8 cellular contexts compared by ENCODE assay signal in genomic region chr2:12716250-12717190, GRCh38. TPM values are rescaled to one million over a fixed set of nuclear protein-coding genes. Genes with fewer than 3 reads are reported as not detected.
A peak's percentile ranks its signal among the peaks of the same experiment; 100 is the strongest.
DNase-seq lines count a peak whose midpoint lies in the region; ATAC-seq and TF ChIP-seq lines count a peak whose summit lies in the region.

Gene TRIB2 (plus strand): TSS chr2:12716936. CDS start chr2:12718308, 1,372 bp downstream.

- H3K36me3 Mint-ChIP-seq in activated T-cell treated with anti-CD3 and anti-CD28 coated beads, Interleukin-2, amount 50 U/mL, for 4 hours (ENCODE audit: insufficient read depth) = no peaks in the 10 kb centered on the region

- peak within 1 kb of the TSS; percentile 85; the same call in 1 of the 2 replicates for H2BK20ac ChIP-seq in IMR-90 (ENCODE audit: low read depth, low read length)

- BruUV-seq in IMR-90 (replicated peaks; lab: Mats Ljungman, UMichigan) (no TSS peak), Panc1 (replicated peaks; lab: Mats Ljungman, UMichigan) (no TSS peak)

- TF ChIP-seq POLR2A in IMR-90 (IDR thresholded peaks at IDR 0.05; ENCODE audit: low read depth, low read length) = peak; percentile 15; the same call in 1 of the 2 replicates

- H3K27ac ChIP-seq in IMR-90 (ENCODE audit: insufficient read depth, low read length) = peak within 1 kb of the TSS; percentile 98
- H3K27ac ChIP-seq in Panc1 (ENCODE audit: low read length) = peak within 1 kb of the TSS; percentile 96
- peak within 1 kb of the TSS; percentile 94 to 97 for H3K27ac ChIP-seq in esophagus (ENCODE audit: low read depth in 2 of 2, low read length in 1 of 2)

- H3K79me1 ChIP-seq in IMR-90 (ENCODE audit: low read depth in 1 of 2, low read length in 2 of 2) = peaks cover 0 to 42% of the 10 kb centered on the region in 2 experiments; a peak in 2 of 4 replicates

- DNase-seq in CMK (ENCODE audit: low read depth) (peak; percentile 85), IMR-90 (peak; percentile 84), Panc1 (ENCODE audit: low read depth, low spot score) (no peak)
- peak; percentile 88 for DNase-seq in activated T-cell treated with anti-CD3 and anti-CD28 coated beads, Interleukin-2, amount 50 U/mL, for 4 hours
- peak; percentile 83 for DNase-seq in stimulated activated CD8-positive, alpha-beta memory T cell treated with anti-CD3 and anti-CD28 coated beads, Interleukin-4, amount 100 ng/mL, for 48 hours

- H3K14ac ChIP-seq in IMR-90 (replicated peaks; ENCODE audit: low read depth, low read length) = peak within 1 kb of the TSS; percentile 99

- H3K4me1 Mint-ChIP-seq in activated T-cell treated with anti-CD3 and anti-CD28 coated beads, Interleukin-2, amount 50 U/mL, for 4 hours (ENCODE audit: low read depth) = peaks cover 54% of the 10 kb centered on the region

- dilution Hi-C loops in IMR-90 (cut with HindIII; ENCODE audit: low sequenced_read_pairs, unreplicated experiment) = no loop called here

- H2BK120ac ChIP-seq in IMR-90 (ENCODE audit: low read depth, low read length) = peak within 1 kb of the TSS; percentile 87

- CTCF ChIA-PET in IMR-90 (lab: Yijun Ruan, JAX) = interaction anchor here (0.6 to 2.7 kb wide), 18 partner anchors 9 to 665 kb away, joined by 3 to 12 read pairs (median 3); no protein-coding TSS in a partner anchor
- CTCF ChIA-PET in Panc1 (lab: Charles Lee) = interaction anchor here (0.6 to 3.0 kb wide), 7 partner anchors 14 to 886 kb away, joined by 3 to 14 read pairs (median 5); no protein-coding TSS in a partner anchor

- peak within 1 kb of the TSS; percentile 96 for H3K18ac ChIP-seq in IMR-90 (ENCODE audit: low read depth, low read length)

- TF ChIP-seq CTCF in IMR-90 (conservative IDR thresholded peaks at IDR 0.05; ENCODE audit: low read depth, low read length) (peak; percentile 24; the same call in 1 of the 2 replicates), Panc1 (IDR thresholded peaks at IDR 0.05) (peak; percentile 67)

- H3K9ac ChIP-seq in IMR-90 (ENCODE audit: low read depth, low read length) (peak within 1 kb of the TSS; percentile 98), mucosa of stomach (ENCODE audit: low read length) (peak within 1 kb of the TSS; percentile 94)

- H3K4me2 ChIP-seq in IMR-90 (ENCODE audit: low read depth, low read length) = peak within 1 kb of the TSS; percentile 95

- H3K4me3 Mint-ChIP-seq in activated T-cell treated with anti-CD3 and anti-CD28 coated beads, Interleukin-2, amount 50 U/mL, for 4 hours = peak within 1 kb of the TSS; percentile 92

- H3K27me3 Mint-ChIP-seq in activated T-cell treated with anti-CD3 and anti-CD28 coated beads, Interleukin-2, amount 50 U/mL, for 4 hours (ENCODE audit: low read depth) = no peaks in the 10 kb centered on the region

- peaks cover 14% of the 10 kb centered on the region; the same call in 1 of the 2 replicates for H4K20me1 ChIP-seq in IMR-90 (ENCODE audit: insufficient read depth, low read length)

- WGBS in IMR-90 (ENCODE audit: extremely low coverage in 2 of 2, insufficient read length in 1 of 2), 2 experiments = 2% methylated on average over 23 of the region's 90 CpGs; no CpG with 5 or more reads in 1 of the 2 experiments
- WGBS in esophagus, 2 donors = 0% methylated on average over 69 to 90 of the region's 90 CpGs

- ATAC-seq in GM21423 (IDR thresholded peaks at IDR 0.05; ENCODE audit: unreplicated experiment) = peak; percentile 70
- ATAC-seq in IMR-90 (ENCODE audit: low read depth) = peak; percentile 78
- ATAC-seq in Panc1 = peak; percentile 81
- ATAC-seq in activated T-cell treated with anti-CD3 and anti-CD28 coated beads, Interleukin-2, amount 50 U/mL, for 4 hours = peak; percentile 79

- TF ChIP-seq RAD21 in IMR-90 (IDR thresholded peaks at IDR 0.05; ENCODE audit: low read length) = peak; percentile 39

- H3K27me3 ChIP-seq in IMR-90 (ENCODE audit: control insufficient read depth, insufficient read depth, low read length) (no peaks in the 10 kb centered on the region), Panc1 (ENCODE audit: control insufficient read depth, insufficient read depth, low read length) (no peaks in the 10 kb centered on the region), esophagus (ENCODE audit: control insufficient read depth in 1 of 2, insufficient read depth in 2 of 2, low read length in 2 of 2) (no peaks in the 10 kb centered on the region), mucosa of stomach (ENCODE audit: control insufficient read depth, insufficient read depth, low read length) (no peaks in the 10 kb centered on the region)

- H3K4me3 ChIP-seq in IMR-90 (ENCODE audit: insufficient read depth, low read depth, low read length) = peak within 1 kb of the TSS; percentile 92
- peak within 1 kb of the TSS; percentile 70 to 92 for H3K4me3 ChIP-seq in Panc1 (ENCODE audit: low read depth in 2 of 2, low read length in 2 of 2)
- H3K4me3 ChIP-seq in esophagus (ENCODE audit: low read depth in 1 of 2, low read length in 2 of 2) = peak within 1 kb of the TSS; percentile 72 to 79
- peak within 1 kb of the TSS; percentile 96 for H3K4me3 ChIP-seq in mucosa of stomach (ENCODE audit: low read length)

- H2BK5ac ChIP-seq in IMR-90 (ENCODE audit: low read depth, low read length, poor library complexity, severe bottlenecking) = peak within 1 kb of the TSS; percentile 90

- H3K9me3 ChIP-seq in IMR-90 (ENCODE audit: control insufficient read depth, insufficient read depth, low read length) (no peaks in the 10 kb centered on the region), Panc1 (ENCODE audit: control insufficient read depth, insufficient read depth, low read depth, low read length) (no peaks in the 10 kb centered on the region), esophagus (ENCODE audit: control insufficient read depth in 2 of 2, insufficient read depth in 1 of 2, low read depth in 1 of 2, low read length in 1 of 2) (no peaks in the 10 kb centered on the region), mucosa of stomach (ENCODE audit: control insufficient read depth, low read length) (no peaks in the 10 kb centered on the region)

- peak within 1 kb of the TSS; percentile 92 for H2AFZ ChIP-seq in IMR-90 (replicated peaks; ENCODE audit: low read length, poor library complexity)

- peak within 1 kb of the TSS; percentile 99 for H3K23ac ChIP-seq in IMR-90 (ENCODE audit: low read depth, low read length)

- peak within 1 kb of the TSS; percentile 65 for H2AK5ac ChIP-seq in IMR-90 (ENCODE audit: low read depth, low read length)

- peaks cover 5% of the 10 kb centered on the region; the same call in 1 of the 2 replicates for H3K9me1 ChIP-seq in IMR-90 (ENCODE audit: insufficient read depth, low read length)

- H3K4me1 ChIP-seq in IMR-90 (ENCODE audit: control insufficient read depth, insufficient read depth, low read length) (peaks cover 14% of the 10 kb centered on the region), Panc1 (ENCODE audit: control insufficient read depth, insufficient read depth, low read length) (peaks cover 39% of the 10 kb centered on the region), esophagus (ENCODE audit: control insufficient read depth in 2 of 2, insufficient read depth in 2 of 2, low read length in 1 of 2) (peaks cover 2 to 3% of the 10 kb centered on the region in 2 donors), mucosa of stomach (ENCODE audit: control insufficient read depth, insufficient read depth, low read length) (peaks cover 26% of the 10 kb centered on the region)

- H3K9me3 Mint-ChIP-seq in activated T-cell treated with anti-CD3 and anti-CD28 coated beads, Interleukin-2, amount 50 U/mL, for 4 hours = no peaks in the 10 kb centered on the region

- in situ Hi-C loops in IMR-90 (cut with MboI; ENCODE audit: low sequenced_read_pairs) = loop anchor here (5.0 to 10.0 kb wide), 6 partner anchors 291 to 884 kb away; no protein-coding TSS in a partner anchor
- in situ Hi-C loops in Panc1 (cut with HindIII; ENCODE audit: low pct_unique_long_range_greater_than_20kb, low sequenced_read_pairs) = no loop called here

- peak within 1 kb of the TSS; percentile 85 for H4K5ac ChIP-seq in IMR-90 (ENCODE audit: low read depth, low read length)

- peak within 1 kb of the TSS; percentile 87 for H2AK9ac ChIP-seq in IMR-90 (replicated peaks; ENCODE audit: low read depth, low read length, poor library complexity)

- H2BK15ac ChIP-seq in IMR-90 (ENCODE audit: low read depth, low read length) = peak within 1 kb of the TSS; percentile 59; the same call in 2 of the 3 replicates

- peak within 1 kb of the TSS; percentile 98 for H3K4ac ChIP-seq in IMR-90 (ENCODE audit: low read depth, low read length)

- H4K8ac ChIP-seq in IMR-90 (ENCODE audit: low read depth in 2 of 2, low read length in 2 of 2) = peak within 1 kb of the TSS; percentile 88 to 96

- peak within 1 kb of the TSS; percentile 91 for H3K56ac ChIP-seq in IMR-90 (ENCODE audit: extremely low read depth, insufficient read depth, low read length)

- peak within 1 kb of the TSS; percentile 93 for H4K91ac ChIP-seq in IMR-90 (ENCODE audit: insufficient read depth, low read depth, low read length)

- POLR2A ChIA-PET in IMR-90 (lab: Charles Lee; ENCODE audit: unreplicated experiment) = interaction anchor here (0.6 to 0.7 kb wide), 5 partner anchors 12 to 819 kb away, joined by 3 to 5 read pairs (median 3); no protein-coding TSS in a partner anchor
- POLR2A ChIA-PET in Panc1 (lab: Charles Lee) = interaction anchor here (0.7 kb wide), 1 partner anchor 709 kb away, joined by 4 read pairs; no protein-coding TSS in a partner anchor

- intact Hi-C loops in IMR-90 (cut with micrococcal nuclease) (loop anchor here (1.0 to 5.0 kb wide), 14 partner anchors 159 to 886 kb away; no protein-coding TSS in a partner anchor), Panc1 (cut with micrococcal nuclease; ENCODE audit: unreplicated experiment) (loop anchor here (1.0 to 10.0 kb wide), 6 partner anchors 182 to 886 kb away; no protein-coding TSS in a partner anchor)

- H3K36me3 ChIP-seq in IMR-90 (ENCODE audit: control insufficient read depth, insufficient read depth, low read length) = no peaks in the 10 kb centered on the region
- H3K36me3 ChIP-seq in Panc1 (ENCODE audit: control insufficient read depth, insufficient read depth, low read length) = no peaks in the 10 kb centered on the region; the same call in 1 of the 2 replicates
- no peaks in the 10 kb centered on the region for H3K36me3 ChIP-seq in esophagus (ENCODE audit: control insufficient read depth in 2 of 2, insufficient read depth in 2 of 2, low read length in 1 of 2)
- no peaks in the 10 kb centered on the region for H3K36me3 ChIP-seq in mucosa of stomach (ENCODE audit: control insufficient read depth, insufficient read depth, low read length)

TF ChIP-seq in IMR-90, 13 proteins besides CTCF, POLR2A, EP300 and RAD21 (continues in another document):
- TF ChIP-seq FOS (IDR thresholded peaks at IDR 0.05; ENCODE audit: low read depth, low read length) = no peak

RNA-seq across cellular contexts. Expression of gene TRIB2, which starts in this region (rescaled TPM):
- total RNA-seq in IMR-90 (2012; rRNA removed) (12.7 and 16.1 TPM in 2 replicates), Panc1 (2021; ENCODE audit: unreplicated experiment) (43.2 TPM)
- polyA plus RNA-seq in IMR-90 (2012; rRNA removed) (10.7 and 12.0 TPM in 2 replicates), esophagus (10 to 100 TPM; 10.0 to 10.6 TPM)
- 8.4 and 17.9 TPM in 2 replicates for polyA plus RNA-seq in IMR-90 (2012; cell fraction: cytosol; rRNA removed)
- polyA plus RNA-seq in IMR-90 (2012; cell fraction: nucleus; rRNA removed; ENCODE audit: low replicate concordance) = 30.1 and 46.8 TPM in 2 replicates
- polyA plus RNA-seq in Panc1 (2012; ENCODE audit: insufficient read length) = 34.8 TPM
- 10 to 100 TPM in 1 of 3 donors, 1 to 10 TPM in 2; 8.8 to 13.3 (median 9.8) TPM for total RNA-seq in activated T-cell treated with anti-CD3 and anti-CD28 coated beads, Interleukin-2, amount 50 U/mL, for 4 hours
